Comparison of ENCODE assay signal across 8 cellular contexts in genomic region chr1:20634065-20634593, GRCh38. TPM values are rescaled to one million over a fixed set of nuclear protein-coding genes. Genes with fewer than 3 reads are reported as not detected.
DNase-seq lines count a peak whose midpoint lies in the region; ATAC-seq and TF ChIP-seq lines count a peak whose summit lies in the region.

No MANE protein-coding gene starts in this region.

- H3K9me3 ChIP-seq in HAP-1 (no peaks in the 10 kb centered on the region), iPS-20b (ENCODE audit: insufficient read depth, low read depth, low read length) (no peaks in the 10 kb centered on the region)

- peak overlapping the region; percentile 48 for H3K4me3 ChIP-seq in HAP-1
- peak overlapping the region; percentile 86 for H3K4me3 ChIP-seq in iPS-20b (ENCODE audit: low read length)

- H3K27me3 ChIP-seq in HAP-1 (ENCODE audit: low read depth) = no peaks in the 10 kb centered on the region
- H3K27me3 ChIP-seq in iPS-20b (ENCODE audit: insufficient read depth, low read length) = 0 out of 2 replicates have a peak, but pooled peaks cover 4% of the 10 kb centered on the region

- H3K4me1 Mint-ChIP-seq in activated T-helper 17 cell treated with anti-CD3 and anti-CD28 coated beads, Interleukin-2, amount 50 U/mL, for 72 hours = no peaks in the 10 kb centered on the region

- H3K27ac ChIP-seq in 22Rv1 = peak overlapping the region; percentile 77
- H3K27ac ChIP-seq in iPS-20b (ENCODE audit: low read length) = peak overlapping the region; percentile 23

- H3K27me3 Mint-ChIP-seq in activated T-helper 17 cell treated with anti-CD3 and anti-CD28 coated beads, Interleukin-2, amount 50 U/mL, for 72 hours = no peaks in the 10 kb centered on the region

- no peak for DNase-seq in HAP-1 (ENCODE audit: low spot score in 2 of 2)
- peak; percentile 44 for DNase-seq in superior temporal gyrus (ENCODE audit: extremely low spot score)
- no peak for DNase-seq in amniotic stem cell (lab: John Stamatoyannopoulos, UW)
- no peak for DNase-seq in DMS114 treated with DMSO at 0.1 percent for 48 hours (lab: John Stamatoyannopoulos, UW; ENCODE audit: unreplicated experiment)

- peaks cover 6% of the 10 kb centered on the region for H3K36me3 ChIP-seq in HAP-1 (replicated peaks)
- H3K36me3 ChIP-seq in iPS-20b (ENCODE audit: insufficient read depth, low read depth, low read length) = peaks cover 14% of the 10 kb centered on the region; the same call in 1 of the 2 replicates

- H3K4me1 ChIP-seq in HAP-1 (peaks cover 19% of the 10 kb centered on the region), iPS-20b (ENCODE audit: insufficient read depth, low read length) (peaks cover 3% of the 10 kb centered on the region)

- H3K4me3 Mint-ChIP-seq in activated T-helper 17 cell treated with anti-CD3 and anti-CD28 coated beads, Interleukin-2, amount 50 U/mL, for 72 hours = peak overlapping the region; percentile 88

- no peaks in the 10 kb centered on the region for H3K9me3 Mint-ChIP-seq in activated T-helper 17 cell treated with anti-CD3 and anti-CD28 coated beads, Interleukin-2, amount 50 U/mL, for 72 hours

- H3K27ac Mint-ChIP-seq in activated T-helper 17 cell treated with anti-CD3 and anti-CD28 coated beads, Interleukin-2, amount 50 U/mL, for 72 hours = peak overlapping the region; percentile 81

- H3K36me3 Mint-ChIP-seq in activated T-helper 17 cell treated with anti-CD3 and anti-CD28 coated beads, Interleukin-2, amount 50 U/mL, for 72 hours (ENCODE audit: low read depth) = peaks cover 7% of the 10 kb centered on the region

- peak; percentile 55 for ATAC-seq in activated T-helper 17 cell treated with anti-CD3 and anti-CD28 coated beads, Interleukin-2, amount 50 U/mL, for 72 hours (replicated peaks)
- ATAC-seq in HG03432 (IDR thresholded peaks at IDR 0.05; ENCODE audit: unreplicated experiment) = no peak

- no peak for TF ChIP-seq CTCF in 22Rv1 (IDR thresholded peaks at IDR 0.05)

- peak overlapping the region; percentile 81; the same call in 1 of the 2 replicates for H3K9ac ChIP-seq in iPS-20b (ENCODE audit: low read depth, low read length)

- in situ Hi-C loops in HAP-1 (cut with MboI; ENCODE audit: low sequenced_read_pairs) = no loop called here

RNA-seq across cellular contexts. Expression of gene PINK1, which starts 0.9 kb away (rescaled TPM):
- total RNA-seq in activated T-helper 17 cell treated with anti-CD3 and anti-CD28 coated beads, Interleukin-2, amount 50 U/mL, for 72 hours = 1 to 10 TPM; 4.1 to 4.6 TPM

RNA-seq across cellular contexts. Expression of gene DDOST, which starts 27.0 kb away (rescaled TPM):
- total RNA-seq in activated T-helper 17 cell treated with anti-CD3 and anti-CD28 coated beads, Interleukin-2, amount 50 U/mL, for 72 hours = 100 to 1,000 TPM; 132 to 224 TPM

RNA-seq across cellular contexts. Expression of gene CDA, which starts 45.2 kb away (rescaled TPM):
- total RNA-seq in activated T-helper 17 cell treated with anti-CD3 and anti-CD28 coated beads, Interleukin-2, amount 50 U/mL, for 72 hours = not detected
